In genomic region chr12:2395352-2395977, GRCh38 we compare ENCODE assay signal across 8 cellular contexts.
A peak's percentile ranks its signal among the peaks of the same experiment; 100 is the strongest.
DNase-seq lines count a peak whose midpoint lies in the region; ATAC-seq and TF ChIP-seq lines count a peak whose summit lies in the region.

No MANE protein-coding gene starts in this region.

- POLR2A ChIA-PET in WTC11 (lab: Charles Lee) = interaction anchor here (0.5 kb wide), 1 partner anchor 572 kb away, joined by 7 read pairs; no protein-coding TSS in a partner anchor

- H3K9me3 ChIP-seq in neural cell (ENCODE audit: low read length) = no peaks in the 10 kb centered on the region

- H3K9me3 Mint-ChIP-seq in WTC11 = no peaks in the 10 kb centered on the region

- peak overlapping the region; percentile 60; the same call in 1 of the 2 replicates for H3K27ac Mint-ChIP-seq in WTC11

- no peak overlapping the region for H3K4me3 Mint-ChIP-seq in WTC11

- H3K27ac ChIP-seq in neural cell (ENCODE audit: low read length) = no peak overlapping the region

- no peaks in the 10 kb centered on the region for H3K36me3 ChIP-seq in neural cell (ENCODE audit: insufficient read depth, low read length)

- TF ChIP-seq EP300 in neural cell (conservative IDR thresholded peaks at IDR 0.05; ENCODE audit: poor library complexity, severe bottlenecking) = no peak

- H4K20me1 ChIP-seq in neural cell (ENCODE audit: insufficient read depth) = no peaks in the 10 kb centered on the region

- TF ChIP-seq RAD21 in neural cell (conservative IDR thresholded peaks at IDR 0.05) = peak; percentile 50

- H3K4me3 ChIP-seq in neural cell (ENCODE audit: low read length) = no peak overlapping the region

- CTCF ChIA-PET in WTC11 (lab: Charles Lee) = interaction anchor here (0.6 to 2.5 kb wide), 35 partner anchors 9 to 343 kb away, joined by 3 to 28 read pairs (median 4); partner anchors contain the start of gene CACNA1C

- peaks cover 3% of the 10 kb centered on the region; the same call in 1 of the 2 replicates for H3K4me1 Mint-ChIP-seq in WTC11

- no peaks in the 10 kb centered on the region for H3K27me3 ChIP-seq in neural cell (ENCODE audit: insufficient read depth, low read depth, low read length)

- no peak overlapping the region for H2AFZ ChIP-seq in neural cell (ENCODE audit: low read depth, low read length)

- TF ChIP-seq CTCF in WTC11 (IDR thresholded peaks at IDR 0.05) (peak; percentile 94), neural cell (IDR thresholded peaks at IDR 0.05; ENCODE audit: poor library complexity, severe bottlenecking) (peak; percentile 64)

- no peak overlapping the region for H3K4me2 ChIP-seq in neural cell (ENCODE audit: low read length)

- in situ Hi-C loops in KBM-7 (cut with MboI; ENCODE audit: low pct_unique_long_range_greater_than_20kb, low sequenced_read_pairs) = no loop called here

- H3K27me3 Mint-ChIP-seq in WTC11 (ENCODE audit: low read depth) = no peaks in the 10 kb centered on the region; the same call in 1 of the 2 replicates

- peak; percentile 90 for ATAC-seq in WTC11
- ATAC-seq in esophagus mucosa = peak; percentile 38
- ATAC-seq in HG02870 (IDR thresholded peaks at IDR 0.05; ENCODE audit: unreplicated experiment) = no peak

- H3K36me3 Mint-ChIP-seq in WTC11 = no peaks in the 10 kb centered on the region

- H3K9ac ChIP-seq in neural cell (ENCODE audit: low read length) = no peak overlapping the region

- DNase-seq in ELR (ENCODE audit: low read depth) (peak; percentile 67), KBM-7 (peak; percentile 56), WTC11 (ENCODE audit: low spot score) (peak; percentile 85), NCI-H128 (lab: John Stamatoyannopoulos, UW; ENCODE audit: unreplicated experiment) (no peak)
- no peak for DNase-seq in stimulated activated naive CD4-positive, alpha-beta T cell treated with Interleukin-2 at 50 U/mL for 16 hours (lab: John Stamatoyannopoulos, UW)

- H3K9me2 ChIP-seq in neural cell (ENCODE audit: insufficient read depth, low read length) = no peaks in the 10 kb centered on the region

- H3F3A ChIP-seq in neural cell (ENCODE audit: insufficient read depth, low read length, poor library complexity, severe bottlenecking) = no peaks in the 10 kb centered on the region

- H3K79me2 ChIP-seq in neural cell (replicated peaks; ENCODE audit: insufficient read depth, low read length) = no peaks in the 10 kb centered on the region

TF ChIP-seq in WTC11, 78 proteins besides CTCF, POLR2A, EP300 and RAD21 (continues in another document):
- no peak for TF ChIP-seq ZNF121 (CRISPR knock-in tag; IDR thresholded peaks at IDR 0.05)
- TF ChIP-seq, protein P1, sequence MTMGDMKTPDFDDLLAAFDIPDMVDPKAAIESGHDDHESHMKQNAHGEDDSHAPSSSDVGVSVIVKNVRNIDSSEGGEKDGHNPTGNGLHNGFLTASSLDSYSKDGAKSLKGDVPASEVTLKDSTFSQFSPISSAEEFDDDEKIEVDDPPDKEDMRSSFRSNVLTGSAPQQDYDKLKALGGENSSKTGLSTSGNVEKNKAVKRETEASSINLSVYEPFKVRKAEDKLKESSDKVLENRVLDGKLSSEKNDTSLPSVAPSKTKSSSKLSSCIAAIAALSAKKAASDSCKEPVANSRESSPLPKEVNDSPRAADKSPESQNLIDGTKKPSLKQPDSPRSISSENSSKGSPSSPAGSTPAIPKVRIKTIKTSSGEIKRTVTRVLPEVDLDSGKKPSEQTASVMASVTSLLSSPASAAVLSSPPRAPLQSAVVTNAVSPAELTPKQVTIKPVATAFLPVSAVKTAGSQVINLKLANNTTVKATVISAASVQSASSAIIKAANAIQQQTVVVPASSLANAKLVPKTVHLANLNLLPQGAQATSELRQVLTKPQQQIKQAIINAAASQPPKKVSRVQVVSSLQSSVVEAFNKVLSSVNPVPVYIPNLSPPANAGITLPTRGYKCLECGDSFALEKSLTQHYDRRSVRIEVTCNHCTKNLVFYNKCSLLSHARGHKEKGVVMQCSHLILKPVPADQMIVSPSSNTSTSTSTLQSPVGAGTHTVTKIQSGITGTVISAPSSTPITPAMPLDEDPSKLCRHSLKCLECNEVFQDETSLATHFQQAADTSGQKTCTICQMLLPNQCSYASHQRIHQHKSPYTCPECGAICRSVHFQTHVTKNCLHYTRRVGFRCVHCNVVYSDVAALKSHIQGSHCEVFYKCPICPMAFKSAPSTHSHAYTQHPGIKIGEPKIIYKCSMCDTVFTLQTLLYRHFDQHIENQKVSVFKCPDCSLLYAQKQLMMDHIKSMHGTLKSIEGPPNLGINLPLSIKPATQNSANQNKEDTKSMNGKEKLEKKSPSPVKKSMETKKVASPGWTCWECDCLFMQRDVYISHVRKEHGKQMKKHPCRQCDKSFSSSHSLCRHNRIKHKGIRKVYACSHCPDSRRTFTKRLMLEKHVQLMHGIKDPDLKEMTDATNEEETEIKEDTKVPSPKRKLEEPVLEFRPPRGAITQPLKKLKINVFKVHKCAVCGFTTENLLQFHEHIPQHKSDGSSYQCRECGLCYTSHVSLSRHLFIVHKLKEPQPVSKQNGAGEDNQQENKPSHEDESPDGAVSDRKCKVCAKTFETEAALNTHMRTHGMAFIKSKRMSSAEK (CRISPR knock-in tag; IDR thresholded peaks at IDR 0.05; ENCODE audit: borderline replicate concordance) = no peak
- no peak for TF ChIP-seq ATF3 (CRISPR knock-in tag; conservative IDR thresholded peaks at IDR 0.05)
- TF ChIP-seq SMAD3 (CRISPR knock-in tag; IDR thresholded peaks at IDR 0.05; ENCODE audit: borderline replicate concordance) = no peak
- no peak for TF ChIP-seq GABPB1 (CRISPR knock-in tag; IDR thresholded peaks at IDR 0.05)
- TF ChIP-seq ZNF317 (CRISPR knock-in tag; IDR thresholded peaks at IDR 0.05; ENCODE audit: borderline replicate concordance, low read depth) = no peak
- no peak for TF ChIP-seq USF1 (CRISPR knock-in tag; IDR thresholded peaks at IDR 0.05)
- TF ChIP-seq FOXP1 (CRISPR knock-in tag; IDR thresholded peaks at IDR 0.05; ENCODE audit: borderline replicate concordance) = no peak
- no peak for TF ChIP-seq MYBL2 (CRISPR knock-in tag; IDR thresholded peaks at IDR 0.05)

TF ChIP-seq in neural cell, 6 proteins besides CTCF, POLR2A, EP300 and RAD21:
- TF ChIP-seq POLR2AphosphoS5 (IDR thresholded peaks at IDR 0.05) (no peak), SMC3 (conservative IDR thresholded peaks at IDR 0.05; ENCODE audit: poor library complexity) (peak; percentile 24)

Comparison
In these comparisons a context has a peak if more than half of its experiments do, and no peak if none do; other contexts are left out.
1. DNase-seq: peak in ELR (single experiment), KBM-7 (single experiment) and WTC11 (single experiment); none in stimulated activated naive CD4-positive, alpha-beta T cell treated with Interleukin-2 at 50 U/mL for 16 hours (single experiment) and NCI-H128 (single experiment).